Comparison of ENCODE assay signal across 17 cellular contexts in genomic region chr13:86882107-86882506, GRCh38.
DNase-seq lines count a peak whose midpoint lies in the region; ATAC-seq lines count a peak whose summit lies in the region.
"Had no signal": no experiment of that assay in that cellular context is flagged by ENCODE, and none has a peak within 500 bp of the region (broad histone marks: within the 10 kb centered on the region; RNA-seq: fewer than 3 reads in every experiment).

No MANE protein-coding gene starts in this region.

- H3K18ac ChIP-seq in neuronal stem cell (ENCODE audit: low read length), result no peak overlapping the region

- H2AFZ ChIP-seq in neuronal stem cell (ENCODE audit: low read length), result peak overlapping the region; percentile 63

- no peaks in the 10 kb centered on the region for H3K79me1 ChIP-seq in neuronal stem cell (ENCODE audit: low read depth, low read length)

- no peak overlapping the region for H3K14ac ChIP-seq in neuronal stem cell (ENCODE audit: low read length)

- no peak overlapping the region for H2BK15ac ChIP-seq in neuronal stem cell (ENCODE audit: low read length)

- H3K4ac ChIP-seq in neuronal stem cell (ENCODE audit: low read length), result no peak overlapping the region

- no peak overlapping the region for H2BK12ac ChIP-seq in neuronal stem cell (ENCODE audit: low read length)

- H3K36me3 Mint-ChIP-seq in stimulated activated memory B cell treated with anti-CD40 and anti-IgM and Interleukin-4, amounts not matched to agents 10 μg/mL and 1 μg/mL and 100 μg/mL, for 72 hours, result no peaks in the 10 kb centered on the region
- H3K36me3 Mint-ChIP-seq: CD8-positive, alpha-beta T cell had no signal

- no peaks in the 10 kb centered on the region for H3K36me3 ChIP-seq in HUES6 (ENCODE audit: control insufficient read depth, insufficient read depth, low read length)
- no peaks in the 10 kb centered on the region for H3K36me3 ChIP-seq in neuronal stem cell (replicated peaks in 1 of 2; ENCODE audit: control insufficient read depth in 2 of 2, insufficient read depth in 2 of 2, low read length in 2 of 2)
- H3K36me3 ChIP-seq: BLaER1 treated with 17β-estradiol and CSF1 and Interleukin-3, amounts not matched to agents 10 nM and 100 nM; HAP-1 had no signal

- H3K4me3 ChIP-seq in HUES6 (ENCODE audit: low read depth, low read length), result peak overlapping the region; percentile 19; the same call in 1 of the 2 replicates
- H3K4me3 ChIP-seq in neuronal stem cell (ENCODE audit: low read length in 2 of 2), result no peak overlapping the region
- H3K4me3 ChIP-seq: BLaER1 treated with 17β-estradiol and CSF1 and Interleukin-3, amounts not matched to agents 10 nM and 100 nM; HAP-1 had no signal

- no peaks in the 10 kb centered on the region for H3K27me3 Mint-ChIP-seq in stimulated activated memory B cell treated with anti-CD40 and anti-IgM and Interleukin-4, amounts not matched to agents 10 μg/mL and 1 μg/mL and 100 μg/mL, for 72 hours

- peak overlapping the region; percentile 45; the same call in 1 of the 2 replicates for H3K27ac ChIP-seq in HUES6 (ENCODE audit: low read depth, low read length)
- no peak overlapping the region for H3K27ac ChIP-seq in neuronal stem cell (replicated peaks; ENCODE audit: low read length)
- H3K27ac ChIP-seq: BLaER1 treated with 17β-estradiol and CSF1 and Interleukin-3, amounts not matched to agents 10 nM and 100 nM had no signal

- H3K23ac ChIP-seq in neuronal stem cell (ENCODE audit: low read depth, low read length, poor library complexity), result no peak overlapping the region

- no peak overlapping the region for H2AK5ac ChIP-seq in neuronal stem cell (ENCODE audit: low read depth, low read length)

- H3K27me3 ChIP-seq in HUES6 (ENCODE audit: control insufficient read depth, insufficient read depth, low read length), result peaks cover 63% of the 10 kb centered on the region
- H3K27me3 ChIP-seq in neuronal stem cell (ENCODE audit: control insufficient read depth in 3 of 3, insufficient read depth in 3 of 3, low read depth in 1 of 3, low read length in 3 of 3), result no peaks in the 10 kb centered on the region
- H3K27me3 ChIP-seq: BLaER1 treated with 17β-estradiol and CSF1 and Interleukin-3, amounts not matched to agents 10 nM and 100 nM had no signal

- peaks cover 13% of the 10 kb centered on the region for H3K4me1 ChIP-seq in HUES6 (ENCODE audit: control insufficient read depth, insufficient read depth, low read length)
- no peaks in the 10 kb centered on the region for H3K4me1 ChIP-seq in neuronal stem cell (ENCODE audit: control insufficient read depth in 2 of 2, insufficient read depth in 1 of 2, low read depth in 1 of 2, low read length in 2 of 2)
- H3K4me1 ChIP-seq: HAP-1 had no signal

- no CpG with 5 or more reads among the region's 5 CpGs for WGBS in neuronal stem cell (ENCODE audit: extremely low coverage in 2 of 2, insufficient read length in 2 of 2, insufficient replicate concordance in 1 of 2), 2 donors

- ATAC-seq in stimulated activated memory B cell treated with anti-CD40 and anti-IgM and Interleukin-4, amounts not matched to agents 10 μg/mL and 1 μg/mL and 100 μg/mL, for 72 hours, result no peak
- ATAC-seq in GM18873 (IDR thresholded peaks at IDR 0.05; ENCODE audit: low FRiP score, unreplicated experiment), result no peak
- ATAC-seq: CD8-positive, alpha-beta T cell had no signal

- H3K4me2 ChIP-seq in neuronal stem cell (ENCODE audit: insufficient read depth, low read length, poor library complexity, severe bottlenecking), result no peak overlapping the region

- H2BK120ac ChIP-seq in neuronal stem cell (ENCODE audit: low read depth, low read length), result no peak overlapping the region

- H2BK5ac ChIP-seq in neuronal stem cell (ENCODE audit: low read length), result no peak overlapping the region

- H4K91ac ChIP-seq in neuronal stem cell (ENCODE audit: low read depth, low read length, poor library complexity), result no peak overlapping the region

- H3K9me3 ChIP-seq in HUES6 (ENCODE audit: control insufficient read depth, insufficient read depth, low read depth, low read length) (no peaks in the 10 kb centered on the region), neuronal stem cell (replicated peaks in 1 of 2; ENCODE audit: control insufficient read depth in 2 of 2, insufficient read depth in 1 of 2, low read depth in 1 of 2, low read length in 2 of 2) (no peaks in the 10 kb centered on the region)
- H3K9me3 ChIP-seq: BLaER1 treated with 17β-estradiol and CSF1 and Interleukin-3, amounts not matched to agents 10 nM and 100 nM; HAP-1 had no signal

- no peaks in the 10 kb centered on the region for H3K4me1 Mint-ChIP-seq in stimulated activated memory B cell treated with anti-CD40 and anti-IgM and Interleukin-4, amounts not matched to agents 10 μg/mL and 1 μg/mL and 100 μg/mL, for 72 hours

- DNase-seq in UCSD-AML1 (lab: John Stamatoyannopoulos, UW; ENCODE audit: unreplicated experiment) (peak; percentile 9), iPS DF 19.7 (ENCODE audit: low read depth, low spot score) (peak; percentile 97), neuronal stem cell (ENCODE audit: low spot score) (no peak)
- no peak for DNase-seq in stimulated activated CD4-positive, alpha-beta T cell treated with anti-CD3 and anti-CD28 coated beads, Interleukin-2, amount 100 ng/mL, for 48 hours
- DNase-seq: Calu3; CD8-positive, alpha-beta T cell; EL; NCI-H1105 treated with DMSO at 0.1 percent for 48 hours; NCI-H187; NCI-H345; NCI-H524 treated with DMSO at 0.1 percent for 48 hours; Right ventricle myocardium superior had no signal

- H3K27ac Mint-ChIP-seq in stimulated activated memory B cell treated with anti-CD40 and anti-IgM and Interleukin-4, amounts not matched to agents 10 μg/mL and 1 μg/mL and 100 μg/mL, for 72 hours, result no peak overlapping the region
- H3K27ac Mint-ChIP-seq: CD8-positive, alpha-beta T cell had no signal

- H3K9me3 Mint-ChIP-seq in stimulated activated memory B cell treated with anti-CD40 and anti-IgM and Interleukin-4, amounts not matched to agents 10 μg/mL and 1 μg/mL and 100 μg/mL, for 72 hours, result peaks cover 7% of the 10 kb centered on the region

- H3K9ac ChIP-seq in HUES6 (ENCODE audit: low read length) (peak overlapping the region; percentile 43), neuronal stem cell (ENCODE audit: low read depth, low read length, poor library complexity) (no peak overlapping the region)
- H3K9ac ChIP-seq: BLaER1 treated with 17β-estradiol and CSF1 and Interleukin-3, amounts not matched to agents 10 nM and 100 nM had no signal

- no peak overlapping the region for H3K4me3 Mint-ChIP-seq in stimulated activated memory B cell treated with anti-CD40 and anti-IgM and Interleukin-4, amounts not matched to agents 10 μg/mL and 1 μg/mL and 100 μg/mL, for 72 hours
- H3K4me3 Mint-ChIP-seq: CD8-positive, alpha-beta T cell had no signal

- no peak overlapping the region for H4K8ac ChIP-seq in neuronal stem cell (ENCODE audit: low read depth, low read length)

Comparison
In these comparisons a context has a peak if more than half of its experiments do, and no peak if none do; other contexts are left out.
1. DNase-seq: peak in UCSD-AML1 (single experiment) and iPS DF 19.7 (single experiment); none in neuronal stem cell (single experiment) and stimulated activated CD4-positive, alpha-beta T cell treated with anti-CD3 and anti-CD28 coated beads, Interleukin-2, amount 100 ng/mL, for 48 hours (0 of 2).